11 cellular contexts compared by ENCODE assay signal in the genomic region with DNA sequence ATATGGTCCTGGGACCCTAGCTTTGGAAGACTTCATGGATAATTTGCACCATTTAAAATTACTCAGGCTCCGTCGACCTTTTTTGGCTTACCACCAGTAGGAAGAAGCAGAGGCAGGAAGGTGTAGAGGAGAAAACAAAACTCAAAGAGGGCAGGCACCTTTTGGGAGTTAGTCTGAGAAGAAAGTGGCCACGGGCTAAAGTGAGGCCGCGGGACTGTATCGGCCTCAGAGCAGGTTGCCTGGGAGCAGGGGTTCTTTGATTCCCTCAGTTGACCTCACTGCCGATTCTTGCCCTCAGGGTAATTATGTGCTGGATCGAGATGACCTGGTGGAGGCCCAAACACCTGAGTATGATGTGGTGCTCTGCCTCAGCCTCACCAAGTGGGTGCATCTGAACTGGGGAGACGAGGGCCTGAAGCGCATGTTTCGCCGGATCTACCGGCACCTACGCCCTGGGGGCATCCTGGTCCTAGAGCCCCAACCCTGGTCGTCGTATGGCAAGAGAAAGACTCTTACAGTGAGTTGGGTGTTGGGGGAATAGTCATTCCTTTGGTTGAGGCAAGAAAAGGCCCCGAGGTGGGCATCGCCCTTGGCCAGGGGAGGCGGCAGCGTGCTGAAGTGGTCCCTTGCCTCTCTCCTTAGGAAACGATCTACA. TPM values are rescaled to one million over a fixed set of nuclear protein-coding genes. Genes with fewer than 3 reads are reported as not detected.
DNase-seq lines count a peak whose midpoint lies in the region; ATAC-seq and TF ChIP-seq lines count a peak whose summit lies in the region.
"Had no signal": no experiment of that assay in that cellular context is flagged by ENCODE, and none has a peak within 500 bp of the region (broad histone marks: within the 10 kb centered on the region; RNA-seq: fewer than 3 reads in every experiment).

No MANE protein-coding gene starts in this region.

- H3K4me3 Mint-ChIP-seq in activated CD4-positive, alpha-beta T cell treated with anti-CD3 and anti-CD28 coated beads, Interleukin-2, amount 10 ng/mL, durations not matched to agents 7 days and 5 days = peak overlapping the region; percentile 2
- no peak overlapping the region for H3K4me3 Mint-ChIP-seq in stimulated activated naive B cell treated with anti-CD40 and anti-IgM and Interleukin-4, amounts not matched to agents 10 μg/mL and 1 μg/mL and 100 μg/mL, for 72 hours

- peaks cover 69% of the 10 kb centered on the region for H3F3A ChIP-seq in SU-DHL-6 (ENCODE audit: insufficient read depth)

- H2AFZ ChIP-seq in SU-DHL-6 (ENCODE audit: low read depth, low read length, severe bottlenecking) = no peak overlapping the region

- POLR2A ChIA-PET in activated CD4-positive, alpha-beta T cell treated with anti-CD3 and anti-CD28 coated beads, Interleukin-2, amount 10 ng/mL, durations not matched to agents 7 days and 5 days (lab: Charles Lee) = no interaction called here

- H3K9me3 ChIP-seq in SU-DHL-6 (ENCODE audit: insufficient read depth, low read length) = no peaks in the 10 kb centered on the region
- H3K9me3 ChIP-seq in esophagus squamous epithelium = no peaks in the 10 kb centered on the region
- H3K9me3 ChIP-seq in colonic mucosa = no peaks in the 10 kb centered on the region
- H3K9me3 ChIP-seq in uterus = no peaks in the 10 kb centered on the region

- H3K27me3 ChIP-seq in SU-DHL-6 (ENCODE audit: low read length) (no peaks in the 10 kb centered on the region), esophagus squamous epithelium (no peaks in the 10 kb centered on the region), colonic mucosa (no peaks in the 10 kb centered on the region), uterus (no peaks in the 10 kb centered on the region)

- H3K4me3 ChIP-seq in SU-DHL-6 (ENCODE audit: insufficient read depth, low read length, poor library complexity, severe bottlenecking) = no peak overlapping the region
- peak overlapping the region in 1 of 4 donors; percentile 16 for H3K4me3 ChIP-seq in esophagus squamous epithelium
- H3K4me3 ChIP-seq in colonic mucosa = no peak overlapping the region
- H3K4me3 ChIP-seq in uterus = no peak overlapping the region

- H3K9me2 ChIP-seq in SU-DHL-6 (replicated peaks; ENCODE audit: insufficient read depth, low read length) = no peaks in the 10 kb centered on the region

- peak overlapping the region; percentile 76 for H3K4me2 ChIP-seq in SU-DHL-6 (ENCODE audit: low read depth, low read length, poor library complexity, severe bottlenecking)

- H3K27me3 Mint-ChIP-seq in activated CD4-positive, alpha-beta T cell treated with anti-CD3 and anti-CD28 coated beads, Interleukin-2, amount 10 ng/mL, durations not matched to agents 7 days and 5 days = no peaks in the 10 kb centered on the region
- H3K27me3 Mint-ChIP-seq in stimulated activated naive B cell treated with anti-CD40 and anti-IgM and Interleukin-4, amounts not matched to agents 10 μg/mL and 1 μg/mL and 100 μg/mL, for 72 hours = peaks cover 6% of the 10 kb centered on the region in 2 donors

- no peaks in the 10 kb centered on the region for H3K36me3 ChIP-seq in SU-DHL-6 (ENCODE audit: low read length)
- peaks cover 17 to 42% (median 17%) of the 10 kb centered on the region in 3 donors for H3K36me3 ChIP-seq in esophagus squamous epithelium
- peaks cover 5% of the 10 kb centered on the region for H3K36me3 ChIP-seq in colonic mucosa
- no peaks in the 10 kb centered on the region for H3K36me3 ChIP-seq in uterus

- no peak for DNase-seq in activated CD4-positive, alpha-beta T cell treated with anti-CD3 and anti-CD28 coated beads, Interleukin-2, amount 10 ng/mL, durations not matched to agents 7 days and 5 days
- DNase-seq in activated CD4-positive, alpha-beta T cell treated with anti-CD3 and anti-CD28 coated beads, Interleukin-2, amount 50 U/mL, for 1 hour = no peak
- no peak for DNase-seq in esophagus squamous epithelium (lab: John Stamatoyannopoulos, UW)
- no peak for DNase-seq in stimulated activated naive B cell treated with anti-CD40 and anti-IgM and Interleukin-4, amounts not matched to agents 10 μg/mL and 1 μg/mL and 100 μg/mL, for 72 hours
- DNase-seq in colonic mucosa = no peak
- DNase-seq in uterus = no peak
- DNase-seq in SW480 (ENCODE audit: low spot score) = no peak
- DNase-seq: NCI-H1417 treated with DMSO at 0.1 percent for 48 hours had no signal

- TF ChIP-seq POLR2A in esophagus squamous epithelium (IDR thresholded peaks at IDR 0.05) (no peak), uterus (IDR thresholded peaks at IDR 0.05) (no peak)

- peaks cover 3% of the 10 kb centered on the region for H3K9me3 Mint-ChIP-seq in activated CD4-positive, alpha-beta T cell treated with anti-CD3 and anti-CD28 coated beads, Interleukin-2, amount 10 ng/mL, durations not matched to agents 7 days and 5 days
- peaks cover 0 to 3% of the 10 kb centered on the region in 2 donors for H3K9me3 Mint-ChIP-seq in stimulated activated naive B cell treated with anti-CD40 and anti-IgM and Interleukin-4, amounts not matched to agents 10 μg/mL and 1 μg/mL and 100 μg/mL, for 72 hours

- 0 out of 2 replicates have a peak overlapping the region, but pooled peaks have one; percentile 96 for H3K9ac ChIP-seq in SU-DHL-6 (ENCODE audit: low read length)
- H3K9ac ChIP-seq in colonic mucosa (ENCODE audit: low read depth in 2 of 2, low read length in 2 of 2) = peak overlapping the region in 1 of 2 donors; percentile 51

- H3K36me3 Mint-ChIP-seq in activated CD4-positive, alpha-beta T cell treated with anti-CD3 and anti-CD28 coated beads, Interleukin-2, amount 10 ng/mL, durations not matched to agents 7 days and 5 days (ENCODE audit: low read depth) = peaks cover 64% of the 10 kb centered on the region
- peaks cover 49 to 67% of the 10 kb centered on the region in 2 donors for H3K36me3 Mint-ChIP-seq in stimulated activated naive B cell treated with anti-CD40 and anti-IgM and Interleukin-4, amounts not matched to agents 10 μg/mL and 1 μg/mL and 100 μg/mL, for 72 hours

- H3K27ac Mint-ChIP-seq in activated CD4-positive, alpha-beta T cell treated with anti-CD3 and anti-CD28 coated beads, Interleukin-2, amount 10 ng/mL, durations not matched to agents 7 days and 5 days = peak overlapping the region; percentile 94
- peak overlapping the region; percentile 56 for H3K27ac Mint-ChIP-seq in stimulated activated naive B cell treated with anti-CD40 and anti-IgM and Interleukin-4, amounts not matched to agents 10 μg/mL and 1 μg/mL and 100 μg/mL, for 72 hours

- ATAC-seq in stimulated activated naive B cell treated with anti-CD40 and anti-IgM and Interleukin-4, amounts not matched to agents 10 μg/mL and 1 μg/mL and 100 μg/mL, for 72 hours (replicated peaks) = no peak

- CTCF ChIA-PET in activated CD4-positive, alpha-beta T cell treated with anti-CD3 and anti-CD28 coated beads, Interleukin-2, amount 10 ng/mL, durations not matched to agents 7 days and 5 days (lab: Charles Lee) = interaction anchor here (0.6 kb wide), 1 partner anchor 18 kb away, joined by 4 read pairs; no protein-coding TSS in a partner anchor

- no peaks in the 10 kb centered on the region for H4K20me1 ChIP-seq in SU-DHL-6 (ENCODE audit: low read depth, low read length)

- WGBS in esophagus squamous epithelium, 2 donors = 65 to 75% methylated on average over 13 to 21 of the region's 21 CpGs

- H3K79me2 ChIP-seq in SU-DHL-6 (ENCODE audit: insufficient read depth, low read length) = peaks cover 41% of the 10 kb centered on the region

- intact Hi-C loops in esophagus squamous epithelium (cut with DNase I) (no loop called here), colonic mucosa (cut with DNase I) (no loop called here), uterus (cut with DNase I; ENCODE audit: low total_unique reads) (no loop called here)

- H3K4me1 ChIP-seq in esophagus squamous epithelium (peaks cover 27 to 69% (median 39%) of the 10 kb centered on the region in 3 donors), colonic mucosa (peaks cover 10% of the 10 kb centered on the region), uterus (peaks cover 7 to 26% of the 10 kb centered on the region in 2 donors)

- TF ChIP-seq CTCF in SU-DHL-6 (IDR thresholded peaks at IDR 0.05; ENCODE audit: insufficient read depth, low read length, poor library complexity, severe bottlenecking) = no peak
- no peak for TF ChIP-seq CTCF in esophagus squamous epithelium (IDR thresholded peaks at IDR 0.05)
- no peak for TF ChIP-seq CTCF in colonic mucosa (IDR thresholded peaks at IDR 0.05)
- no peak for TF ChIP-seq CTCF in uterus (IDR thresholded peaks at IDR 0.05)

- H3K4me1 Mint-ChIP-seq in activated CD4-positive, alpha-beta T cell treated with anti-CD3 and anti-CD28 coated beads, Interleukin-2, amount 10 ng/mL, durations not matched to agents 7 days and 5 days = peaks cover 73% of the 10 kb centered on the region
- H3K4me1 Mint-ChIP-seq in stimulated activated naive B cell treated with anti-CD40 and anti-IgM and Interleukin-4, amounts not matched to agents 10 μg/mL and 1 μg/mL and 100 μg/mL, for 72 hours = peaks cover 53 to 74% of the 10 kb centered on the region in 2 donors

- H3K27ac ChIP-seq in SU-DHL-6 (ENCODE audit: low read depth, low read length) = peak overlapping the region; percentile 89; the same call in 1 of the 2 replicates
- peak overlapping the region; percentile 7 to 43 (median 29) for H3K27ac ChIP-seq in esophagus squamous epithelium
- no peak overlapping the region for H3K27ac ChIP-seq in colonic mucosa
- H3K27ac ChIP-seq in uterus = peak overlapping the region in 1 of 2 donors; percentile 31

RNA-seq across cellular contexts. Expression of gene MEPCE, which starts 3.1 kb away (rescaled TPM):
- total RNA-seq in activated CD4-positive, alpha-beta T cell treated with anti-CD3 and anti-CD28 coated beads, Interleukin-2, amount 10 ng/mL, durations not matched to agents 7 days and 5 days = 10 to 100 TPM; 49.1 to 50.5 TPM
- 10 to 100 TPM; 18.0 to 27.7 (median 23.4) TPM for total RNA-seq in esophagus squamous epithelium
- 10 to 100 TPM; 27.2 to 39.1 TPM for total RNA-seq in colonic mucosa
- total RNA-seq in uterus = 10 to 100 TPM; 21.2 to 44.2 (median 30.2) TPM

RNA-seq across cellular contexts. Expression of gene PPP1R35, which starts 3.5 kb away (rescaled TPM):
- 10 to 100 TPM; 67.9 to 77.9 TPM for total RNA-seq in activated CD4-positive, alpha-beta T cell treated with anti-CD3 and anti-CD28 coated beads, Interleukin-2, amount 10 ng/mL, durations not matched to agents 7 days and 5 days
- 10 to 100 TPM; 18.4 to 28.2 (median 26.4) TPM for total RNA-seq in esophagus squamous epithelium
- total RNA-seq in colonic mucosa = 10 to 100 TPM; 38.8 to 50.5 TPM
- 10 to 100 TPM in 2 of 4 donors, 1 to 10 TPM in 2; 7.4 to 39.7 (median 17.8) TPM for total RNA-seq in uterus

RNA-seq across cellular contexts. Expression of gene ZCWPW1, which starts 4.2 kb away (rescaled TPM):
- 1 to 10 TPM; 2.4 to 2.7 TPM for total RNA-seq in activated CD4-positive, alpha-beta T cell treated with anti-CD3 and anti-CD28 coated beads, Interleukin-2, amount 10 ng/mL, durations not matched to agents 7 days and 5 days
- 1 to 10 TPM in 2 of 4 donors, under 1 TPM in 2; 0.83 to 4.2 (median 1.5) TPM for total RNA-seq in esophagus squamous epithelium
- 1 to 10 TPM; 1.1 to 1.3 TPM for total RNA-seq in colonic mucosa
- 1 to 10 TPM in 3 of 4 donors, not detected in 1; 1.5 to 6.1 (median 5.2) TPM for total RNA-seq in uterus

RNA-seq across cellular contexts. Expression of gene SPACDR, which starts 31.3 kb away (rescaled TPM):
- 1 to 10 TPM; 3.0 to 4.1 TPM for total RNA-seq in activated CD4-positive, alpha-beta T cell treated with anti-CD3 and anti-CD28 coated beads, Interleukin-2, amount 10 ng/mL, durations not matched to agents 7 days and 5 days
- total RNA-seq in esophagus squamous epithelium (not detected), colonic mucosa (under 1 TPM; 0.54 to 0.74 TPM), uterus (10 to 100 TPM in 1 of 4 donors, 1 to 10 TPM in 2, not detected in 1; 1.4 to 22.1 (median 1.8) TPM)
- total RNA-seq: G401, renal cortical epithelial cell had no signal

RNA-seq across cellular contexts. Expression of gene TSC22D4, which starts 46.3 kb away (rescaled TPM):
- total RNA-seq in activated CD4-positive, alpha-beta T cell treated with anti-CD3 and anti-CD28 coated beads, Interleukin-2, amount 10 ng/mL, durations not matched to agents 7 days and 5 days = 100 to 1,000 TPM; 113 to 128 TPM
- 10 to 100 TPM; 29.2 to 65.0 (median 33.7) TPM for total RNA-seq in esophagus squamous epithelium
- total RNA-seq in colonic mucosa = 10 to 100 TPM; 56.1 to 56.3 TPM
- total RNA-seq in uterus = 10 to 100 TPM; 17.6 to 40.3 (median 19.5) TPM
